8 cellular contexts compared by ENCODE assay signal in genomic region chr5:78647411-78647818, GRCh38. TPM values are rescaled to one million over a fixed set of nuclear protein-coding genes. Genes with fewer than 3 reads are reported as not detected.
DNase-seq lines count a peak whose midpoint lies in the region; ATAC-seq and TF ChIP-seq lines count a peak whose summit lies in the region.

No MANE protein-coding gene starts in this region.

- H3K36me3 ChIP-seq in cardiac muscle cell (no peaks in the 10 kb centered on the region), muscle layer of colon (ENCODE audit: insufficient read depth, low read length) (no peaks in the 10 kb centered on the region)

- DNase-seq in cardiac muscle cell (ENCODE audit: low read depth in 1 of 2, low spot score in 1 of 2): peak; percentile 48 to 58
- no peak for DNase-seq in cardiac septum (ENCODE audit: low spot score)
- peak; percentile 76 for DNase-seq in RKO (ENCODE audit: low spot score)
- DNase-seq in dorsolateral prefrontal cortex: peak in 1 of 10 donors; percentile 6
- no peak for DNase-seq in iPS-NIHi11 (ENCODE audit: low spot score)
- no peak for DNase-seq in dedifferentiated amniotic fluid mesenchymal stem cell (ENCODE audit: extremely low spot score)

- peak overlapping the region; percentile 92 for H3K4me3 ChIP-seq in cardiac muscle cell
- peak overlapping the region; percentile 50 to 89 (median 76) for H3K4me3 ChIP-seq in dorsolateral prefrontal cortex
- H3K4me3 ChIP-seq in muscle layer of colon (ENCODE audit: low read depth in 1 of 2, low read length in 2 of 2): peak overlapping the region; percentile 70 to 74

- peak overlapping the region; percentile 68 for H3K9ac ChIP-seq in muscle layer of colon (ENCODE audit: low read length)

- no peak for TF ChIP-seq CTCF in cardiac muscle cell (IDR thresholded peaks at IDR 0.05; ENCODE audit: low read depth, low read length)
- TF ChIP-seq CTCF in dorsolateral prefrontal cortex (IDR thresholded peaks at IDR 0.05 in 54 of 56, conservative IDR thresholded peaks at IDR 0.05 in 2 of 56; ENCODE audit: low read depth in 1 of 56, partially characterized antibody in 56 of 56): no peak

- H3K27ac ChIP-seq in cardiac muscle cell: peak overlapping the region; percentile 98
- H3K27ac ChIP-seq in dorsolateral prefrontal cortex: peak overlapping the region in 51 of 59 donors; percentile 31 to 96 (median 85)
- peak overlapping the region; percentile 94 for H3K27ac ChIP-seq in muscle layer of colon (ENCODE audit: low read depth, low read length)

- no peak for ATAC-seq in HG03565 (IDR thresholded peaks at IDR 0.05; ENCODE audit: unreplicated experiment)

- H3K4me1 ChIP-seq in cardiac muscle cell (ENCODE audit: low read depth) (peaks cover 34% of the 10 kb centered on the region), muscle layer of colon (ENCODE audit: insufficient read depth, low read length) (peaks cover 29% of the 10 kb centered on the region)

- intact Hi-C loops in cardiac septum (cut with DNase I): no loop called here
- intact Hi-C loops in dorsolateral prefrontal cortex (cut with DNase I): loop anchor here (2.0 to 10.0 kb wide), 2 partner anchors 107 to 337 kb away; partner anchors contain the start of gene ARSB (in 1 of the 2)

- H3K9me3 ChIP-seq in cardiac muscle cell (ENCODE audit: low read depth) (no peaks in the 10 kb centered on the region), muscle layer of colon (ENCODE audit: low read length) (no peaks in the 10 kb centered on the region)

- no peaks in the 10 kb centered on the region for H3K27me3 ChIP-seq in cardiac muscle cell
- H3K27me3 ChIP-seq in dorsolateral prefrontal cortex: no peaks in the 10 kb centered on the region
- no peaks in the 10 kb centered on the region for H3K27me3 ChIP-seq in muscle layer of colon (ENCODE audit: control insufficient read depth in 1 of 2, insufficient read depth in 2 of 2, low read length in 2 of 2)

RNA-seq across cellular contexts. Expression of gene LHFPL2, which starts 1.2 kb away (rescaled TPM):
- total RNA-seq in cardiac muscle cell: 126 TPM in 2 replicates
- 96.6 and 101 TPM in 2 replicates for polyA plus RNA-seq in cardiac muscle cell
- total RNA-seq in cardiac septum: 7.9 TPM
- 10 to 100 TPM in 118 of 120 experiments, 1 to 10 TPM in 2; 8.2 to 40.9 (median 18.7) TPM for total RNA-seq in dorsolateral prefrontal cortex

Comparison
In these comparisons a context has a peak if more than half of its experiments do, and no peak if none do; other contexts are left out.
1. DNase-seq: peak in cardiac muscle cell (2 of 2) and RKO (single experiment); none in cardiac septum (single experiment), iPS-NIHi11 (single experiment) and dedifferentiated amniotic fluid mesenchymal stem cell (single experiment).
2. Peak in every context shown above with its lines, with median percentiles within 50 percentile points of each other: H3K27ac ChIP-seq and H3K4me3 ChIP-seq.